1 cellular context compared by ENCODE assay signal in genomic region chr11:45556851-45557707, GRCh38.
TF ChIP-seq lines count a peak whose summit lies in the region.

No MANE protein-coding gene starts in this region.

TF ChIP-seq in WTC11, 78 proteins besides CTCF, POLR2A, EP300 and RAD21 (continued from another document):
- TF ChIP-seq AR (CRISPR knock-in tag; IDR thresholded peaks at IDR 0.05): no peak
- TF ChIP-seq FOXP4 (CRISPR knock-in tag; IDR thresholded peaks at IDR 0.05): no peak
- TF ChIP-seq ESRRA (CRISPR knock-in tag; IDR thresholded peaks at IDR 0.05; ENCODE audit: borderline replicate concordance): no peak
- TF ChIP-seq SMAD3 (CRISPR knock-in tag; IDR thresholded peaks at IDR 0.05; ENCODE audit: borderline replicate concordance): no peak
- no peak for TF ChIP-seq ZNF671 (CRISPR knock-in tag; IDR thresholded peaks at IDR 0.05)
- TF ChIP-seq E2F1 (CRISPR knock-in tag; IDR thresholded peaks at IDR 0.05): no peak
- TF ChIP-seq ZNF263 (CRISPR knock-in tag; IDR thresholded peaks at IDR 0.05; ENCODE audit: low read depth): no peak
- no peak for TF ChIP-seq IRF1 (CRISPR knock-in tag; IDR thresholded peaks at IDR 0.05)
- TF ChIP-seq TCF7 (CRISPR knock-in tag; IDR thresholded peaks at IDR 0.05; ENCODE audit: low read depth): no peak
- no peak for TF ChIP-seq GABPB1 (CRISPR knock-in tag; IDR thresholded peaks at IDR 0.05)
- TF ChIP-seq ZNF317 (CRISPR knock-in tag; IDR thresholded peaks at IDR 0.05; ENCODE audit: borderline replicate concordance, low read depth): no peak
- TF ChIP-seq ZNF416 (CRISPR knock-in tag; IDR thresholded peaks at IDR 0.05): no peak
TF ChIP-seq in WTC11: peak in this region for 0.
